In genomic region chr19:35702223-35703012, GRCh38 we compare ENCODE assay signal across 8 cellular contexts. TPM values are rescaled to one million over a fixed set of nuclear protein-coding genes. Genes with fewer than 3 reads are reported as not detected.
DNase-seq lines count a peak whose midpoint lies in the region; ATAC-seq and TF ChIP-seq lines count a peak whose summit lies in the region.

No MANE protein-coding gene starts in this region.

- H2AFZ ChIP-seq in DND-41 (ENCODE audit: low read depth, low read length) (peak overlapping the region; percentile 98), Karpas-422 (ENCODE audit: low read length) (peak overlapping the region; percentile 98)

- H3K27me3 ChIP-seq in DND-41 (ENCODE audit: insufficient read depth, low read length, poor library complexity) (no peaks in the 10 kb centered on the region), Karpas-422 (ENCODE audit: low read length) (no peaks in the 10 kb centered on the region)

- H3K4me3 ChIP-seq in DND-41 (ENCODE audit: low read depth in 1 of 2, low read length in 2 of 2) (peak overlapping the region; percentile 21 to 78; a peak in 3 of 4 replicates), Karpas-422 (ENCODE audit: low read length) (peak overlapping the region; percentile 69), fibroblast of the aortic adventitia (ENCODE audit: low read depth, low read length) (peak overlapping the region; percentile 67)

- peak; percentile 99 for ATAC-seq in DND-41 (ENCODE audit: insufficient read depth, low read depth)
- ATAC-seq in GM21825 (IDR thresholded peaks at IDR 0.05; ENCODE audit: unreplicated experiment): peak; percentile 88
- ATAC-seq in activated T-helper 17 cell treated with anti-CD3 and anti-CD28 coated beads, Interleukin-2, amount 50 U/mL, for 72 hours (replicated peaks): peak; percentile 99
- peak; percentile 100 for ATAC-seq in stimulated activated naive CD8-positive, alpha-beta T cell treated with anti-CD3 and anti-CD28 coated beads, Interleukin-15, Interleukin-2, amounts not matched to agents 100 U/mL and 50 U/mL, for 24 hours

- no peaks in the 10 kb centered on the region for H3K36me3 ChIP-seq in DND-41 (ENCODE audit: insufficient read depth, low read length)
- no peaks in the 10 kb centered on the region for H3K36me3 ChIP-seq in Karpas-422 (ENCODE audit: insufficient read depth, low read length)

- peaks cover 5% of the 10 kb centered on the region for H3K36me3 Mint-ChIP-seq in activated T-helper 17 cell treated with anti-CD3 and anti-CD28 coated beads, Interleukin-2, amount 50 U/mL, for 72 hours (ENCODE audit: low read depth)
- H3K36me3 Mint-ChIP-seq in nephron (ENCODE audit: low read depth): no peaks in the 10 kb centered on the region

- H3K27ac Mint-ChIP-seq in activated T-helper 17 cell treated with anti-CD3 and anti-CD28 coated beads, Interleukin-2, amount 50 U/mL, for 72 hours: peak overlapping the region; percentile 93
- peak overlapping the region; percentile 10 to 80 (median 60) for H3K27ac Mint-ChIP-seq in nephron

- H3K4me1 Mint-ChIP-seq in activated T-helper 17 cell treated with anti-CD3 and anti-CD28 coated beads, Interleukin-2, amount 50 U/mL, for 72 hours: peaks cover 5% of the 10 kb centered on the region
- peaks cover 5% of the 10 kb centered on the region for H3K4me1 Mint-ChIP-seq in nephron

- no peaks in the 10 kb centered on the region for H4K20me1 ChIP-seq in DND-41 (ENCODE audit: insufficient read depth, low read length)
- H4K20me1 ChIP-seq in Karpas-422 (ENCODE audit: insufficient read depth, low read depth, low read length): no peaks in the 10 kb centered on the region

- H3K4me1 ChIP-seq in DND-41 (ENCODE audit: insufficient read depth, low read length) (peaks cover 18% of the 10 kb centered on the region), Karpas-422 (ENCODE audit: low read length) (peaks cover 9% of the 10 kb centered on the region)

- no peak for TF ChIP-seq CTCF in DND-41 (IDR thresholded peaks at IDR 0.05; ENCODE audit: borderline replicate concordance, extremely low read depth, low read length, poor library complexity, severe bottlenecking)
- TF ChIP-seq CTCF in fibroblast of the aortic adventitia (IDR thresholded peaks at IDR 0.05; ENCODE audit: insufficient read depth, low read length): no peak
- no peak for TF ChIP-seq CTCF in nephron (IDR thresholded peaks at IDR 0.05; ENCODE audit: unreplicated experiment in 3 of 3)

- H3K9me3 ChIP-seq in DND-41 (ENCODE audit: insufficient read depth, low read length, severe bottlenecking) (no peaks in the 10 kb centered on the region), Karpas-422 (ENCODE audit: low read length) (no peaks in the 10 kb centered on the region)

- H3K79me2 ChIP-seq in DND-41 (ENCODE audit: insufficient read depth, low read length): no peaks in the 10 kb centered on the region
- no peaks in the 10 kb centered on the region for H3K79me2 ChIP-seq in Karpas-422 (ENCODE audit: low read length)

- peak overlapping the region; percentile 91 for H3K4me3 Mint-ChIP-seq in activated T-helper 17 cell treated with anti-CD3 and anti-CD28 coated beads, Interleukin-2, amount 50 U/mL, for 72 hours
- peak overlapping the region; percentile 89 to 91 (median 91) for H3K4me3 Mint-ChIP-seq in nephron

- DNase-seq in DND-41 (peak; percentile 98), Karpas-422 (peak; percentile 98), RPMI7951 (ENCODE audit: low read depth) (peak; percentile 99), fibroblast of the aortic adventitia (ENCODE audit: low read depth) (peak; percentile 97)
- peak; percentile 92 for DNase-seq in stimulated activated naive CD8-positive, alpha-beta T cell treated with anti-CD3 and anti-CD28 coated beads, Interleukin-15, Interleukin-2, amounts not matched to agents 100 U/mL and 50 U/mL, for 24 hours

- H3K9me3 Mint-ChIP-seq in activated T-helper 17 cell treated with anti-CD3 and anti-CD28 coated beads, Interleukin-2, amount 50 U/mL, for 72 hours: no peaks in the 10 kb centered on the region
- H3K9me3 Mint-ChIP-seq in nephron: no peaks in the 10 kb centered on the region

- H3K9ac ChIP-seq in DND-41 (ENCODE audit: low read depth, low read length) (peak overlapping the region; percentile 57), Karpas-422 (ENCODE audit: low read length) (peak overlapping the region; percentile 62)

- no peaks in the 10 kb centered on the region for H3K27me3 Mint-ChIP-seq in activated T-helper 17 cell treated with anti-CD3 and anti-CD28 coated beads, Interleukin-2, amount 50 U/mL, for 72 hours
- H3K27me3 Mint-ChIP-seq in nephron (ENCODE audit: low read depth): peaks cover 4% of the 10 kb centered on the region

- no peaks in the 10 kb centered on the region for H3K9me2 ChIP-seq in Karpas-422 (replicated peaks; ENCODE audit: insufficient read depth, low read length)

- H3K4me2 ChIP-seq in DND-41 (ENCODE audit: insufficient read depth, low read length) (peak overlapping the region; percentile 78), Karpas-422 (ENCODE audit: low read depth, low read length, poor library complexity, severe bottlenecking) (peak overlapping the region; percentile 87)

- peak overlapping the region; percentile 75 for H3K27ac ChIP-seq in DND-41 (ENCODE audit: low read length)
- H3K27ac ChIP-seq in Karpas-422 (ENCODE audit: low read length): no peak overlapping the region

RNA-seq across cellular contexts. Expression of gene ZBTB32, which starts 1.9 kb away (rescaled TPM):
- total RNA-seq in Karpas-422 (2014; rRNA removed; shearing (Covaris generic); ENCODE audit: low replicate concordance): not detected in 2 replicates
- total RNA-seq in RPMI7951 (2014; rRNA removed; shearing (Covaris generic)): not detected in 2 replicates
- total RNA-seq in activated T-helper 17 cell treated with anti-CD3 and anti-CD28 coated beads, Interleukin-2, amount 50 U/mL, for 72 hours: 100 to 1,000 TPM; 138 to 217 TPM
- total RNA-seq in fibroblast of the aortic adventitia (ENCODE audit: low replicate concordance): not detected in 2 replicates

RNA-seq across cellular contexts. Expression of gene KMT2B, which starts 15.4 kb away (rescaled TPM):
- total RNA-seq in Karpas-422 (2014; rRNA removed; shearing (Covaris generic); ENCODE audit: low replicate concordance): 15.3 and 21.4 TPM in 2 replicates
- total RNA-seq in RPMI7951 (2014; rRNA removed; shearing (Covaris generic)): 6.8 and 7.4 TPM in 2 replicates
- 100 to 1,000 TPM in 1 of 2 donors, 10 to 100 TPM in 1; 67.4 to 117 TPM for total RNA-seq in activated T-helper 17 cell treated with anti-CD3 and anti-CD28 coated beads, Interleukin-2, amount 50 U/mL, for 72 hours
- 6.8 and 14.9 TPM in 2 replicates for total RNA-seq in fibroblast of the aortic adventitia (ENCODE audit: low replicate concordance)

RNA-seq across cellular contexts. Expression of gene UPK1A, which starts 36.1 kb away (rescaled TPM):
- total RNA-seq in Karpas-422 (2014; rRNA removed; shearing (Covaris generic); ENCODE audit: low replicate concordance): not detected in 2 replicates
- total RNA-seq in RPMI7951 (2014; rRNA removed; shearing (Covaris generic)): 0.29 TPM in 1 of 2 replicates, not detected in the other
- total RNA-seq in activated T-helper 17 cell treated with anti-CD3 and anti-CD28 coated beads, Interleukin-2, amount 50 U/mL, for 72 hours: 1 to 10 TPM in 1 of 2 donors, under 1 TPM in 1; 0.73 to 8.0 TPM
- not detected in 2 replicates for total RNA-seq in fibroblast of the aortic adventitia (ENCODE audit: low replicate concordance)

RNA-seq across cellular contexts. Expression of gene IGFLR1, which starts 39.8 kb away (rescaled TPM):
- total RNA-seq in Karpas-422 (2014; rRNA removed; shearing (Covaris generic); ENCODE audit: low replicate concordance): 1.5 and 15.2 TPM in 2 replicates
- 4.2 and 6.8 TPM in 2 replicates for total RNA-seq in RPMI7951 (2014; rRNA removed; shearing (Covaris generic))
- total RNA-seq in activated T-helper 17 cell treated with anti-CD3 and anti-CD28 coated beads, Interleukin-2, amount 50 U/mL, for 72 hours: 100 to 1,000 TPM in 1 of 2 donors, 10 to 100 TPM in 1; 42.3 to 153 TPM
- 1.3 and 1.9 TPM in 2 replicates for total RNA-seq in fibroblast of the aortic adventitia (ENCODE audit: low replicate concordance)

RNA-seq across cellular contexts. Expression of gene U2AF1L4, which starts 42.8 kb away (rescaled TPM):
- 31.7 and 50.4 TPM in 2 replicates for total RNA-seq in Karpas-422 (2014; rRNA removed; shearing (Covaris generic); ENCODE audit: low replicate concordance)
- total RNA-seq in RPMI7951 (2014; rRNA removed; shearing (Covaris generic)): 9.4 and 20.5 TPM in 2 replicates
- total RNA-seq in activated T-helper 17 cell treated with anti-CD3 and anti-CD28 coated beads, Interleukin-2, amount 50 U/mL, for 72 hours: 10 to 100 TPM; 17.8 to 21.6 TPM
- total RNA-seq in fibroblast of the aortic adventitia (ENCODE audit: low replicate concordance): 5.8 and 7.1 TPM in 2 replicates

Comparison
In these comparisons a context has a peak if more than half of its experiments do, and no peak if none do; other contexts are left out.
1. RNA of gene ZBTB32, which starts 1.9 kb away (total RNA-seq): 138 to 217 TPM in activated T-helper 17 cell treated with anti-CD3 and anti-CD28 coated beads, Interleukin-2, amount 50 U/mL, for 72 hours; not detected in Karpas-422, not detected in RPMI7951 and not detected in fibroblast of the aortic adventitia; every median in the first group is over 100 times any median in the second.
2. Peak in every context shown above with its lines, with median percentiles within 50 percentile points of each other: ATAC-seq, DNase-seq and H3K4me3 ChIP-seq.